Comparison of ENCODE assay signal across 35 cellular contexts in the genomic region with DNA sequence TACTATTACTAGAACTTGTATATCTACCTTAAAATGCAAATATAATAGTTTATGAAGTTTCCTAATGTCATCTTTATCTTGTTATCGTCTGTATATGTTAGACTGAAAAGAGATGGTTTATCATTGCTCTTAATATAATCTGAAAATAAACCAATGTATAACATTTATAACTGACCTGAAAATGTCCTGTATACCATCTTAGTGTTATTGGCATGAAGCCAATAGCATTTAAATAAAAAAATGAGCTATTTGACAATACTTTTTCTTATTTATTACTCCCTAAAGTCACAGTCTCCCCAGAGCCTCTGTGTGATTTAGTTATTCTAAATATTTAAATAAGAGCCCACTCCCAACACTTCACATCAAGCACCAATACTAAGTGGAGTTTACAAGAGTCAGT. TPM values are rescaled to one million over a fixed set of nuclear protein-coding genes. Genes with fewer than 3 reads are reported as not detected.
"Had no signal": no experiment of that assay in that cellular context is flagged by ENCODE, and none has a peak within 500 bp of the region (broad histone marks: within the 10 kb centered on the region; RNA-seq: fewer than 3 reads in every experiment).

No MANE protein-coding gene starts in this region.

- H3K27me3 ChIP-seq: adrenal gland, body of pancreas, brain microvascular endothelial cell, breast epithelium had no signal

- FAIRE-seq: astrocyte, TTC549 had no signal

- H3K4me3 ChIP-seq: adrenal gland, body of pancreas, breast epithelium had no signal

- H3K4me1 ChIP-seq: adrenal gland, body of pancreas, breast epithelium had no signal

- DNase-seq: activated B cell treated with CpG ODN at 0.5 μM for 24 hours; activated CD4-positive, alpha-beta memory T cell treated with anti-CD3 and anti-CD28 coated beads for 36 hours; activated CD4-positive, alpha-beta T cell treated with anti-CD3 and anti-CD28 coated beads for 4 hours; activated CD4-positive, alpha-beta T cell treated with anti-CD3 and anti-CD28 coated beads, Interleukin-2, amount 10 ng/mL, durations not matched to agents 24 days and 14 days; activated CD4-positive, alpha-beta T cell treated with anti-CD3 and anti-CD28 coated beads, Interleukin-2, amount 50 U/mL, for 1 hour; activated CD4-positive, alpha-beta T cell treated with anti-CD3 and anti-CD28 coated beads, Interleukin-2, amount 50 U/mL, for 4 hours; activated CD4-positive, CD25-positive, alpha-beta regulatory T cell treated with anti-CD3 and anti-CD28 coated beads, Interleukin-2, amount 50 U/mL, for 72 hours; activated CD8-positive, alpha-beta memory T cell treated with anti-CD3 and anti-CD28 coated beads, Interleukin-2, amount 50 U/mL, for 4 hours; activated CD8-positive, alpha-beta T cell treated with anti-CD3 and anti-CD28 coated beads for 36 hours; activated effector memory CD4-positive, alpha-beta T cell treated with anti-CD3 and anti-CD28 coated beads, Interleukin-2, amount 50 U/mL, for 16 hours; activated gamma-delta T cell treated with Interleukin-2 at 50 U/mL for 16 hours; activated naive CD4-positive, alpha-beta T cell; activated naive CD4-positive, alpha-beta T cell treated with anti-CD3 and anti-CD28 coated beads for 36 hours; activated naive CD4-positive, alpha-beta T cell treated with anti-CD3 and anti-CD28 coated beads, Interleukin-2, amount 50 U/mL, for 16 hours; activated naive CD8-positive, alpha-beta T cell treated with anti-CD3 and anti-CD28 coated beads for 36 hours; activated T-cell treated with anti-CD3 and anti-CD28 coated beads for 4 hours; activated T-cell treated with anti-CD3 and anti-CD28 coated beads, Interleukin-2, amount 50 U/mL, for 1 hour; activated T-cell treated with anti-CD3 and anti-CD28 coated beads, Interleukin-2, amount 50 U/mL, for 4 hours; activated T-cell treated with anti-CD3 and anti-CD28 coated beads, Interleukin-2, amount 50 U/mL, for 72 hours; adrenal gland; amniotic stem cell; aorta; body of pancreas; brain microvascular endothelial cell; central memory CD4-positive, alpha-beta T cell; T-helper 2 cell; T-helper 9 cell had no signal

- H3K9me3 ChIP-seq: adrenal gland, body of pancreas, breast epithelium had no signal

- H3K27ac ChIP-seq: adrenal gland, body of pancreas, brain microvascular endothelial cell, breast epithelium, VCaP had no signal

- H3K36me3 ChIP-seq: adrenal gland, brain microvascular endothelial cell, breast epithelium had no signal

- ATAC-seq: activated CD8-positive, alpha-beta T cell treated with anti-CD3 and anti-CD28 coated beads for 36 hours; activated naive CD4-positive, alpha-beta T cell treated with anti-CD3 and anti-CD28 coated beads, Interleukin-2, amount 50 U/mL, for 72 hours; activated T-cell treated with anti-CD3 and anti-CD28 coated beads, Interleukin-2, amount 50 U/mL, for 4 hours; activated T-cell treated with anti-CD3 and anti-CD28 coated beads, Interleukin-2, amount 50 U/mL, for 72 hours; activated T-helper 17 cell treated with anti-CD3 and anti-CD28 coated beads, Interleukin-2, amount 50 U/mL, for 72 hours; body of pancreas had no signal

RNA-seq across cellular contexts. Expression of gene VWC2L, which starts 1.8 kb away (rescaled TPM):
- total RNA-seq: activated B cell treated with CpG ODN at 0.5 μM for 24 hours; activated CD4-positive, alpha-beta memory T cell treated with anti-CD3 and anti-CD28 coated beads for 36 hours; activated CD4-positive, alpha-beta T cell treated with anti-CD3 and anti-CD28 coated beads, Interleukin-2, amount 10 ng/mL, durations not matched to agents 24 days and 14 days; activated CD8-positive, alpha-beta memory T cell treated with anti-CD3 and anti-CD28 coated beads for 36 hours; activated CD8-positive, alpha-beta T cell treated with anti-CD3 and anti-CD28 coated beads for 36 hours; activated naive CD4-positive, alpha-beta T cell treated with anti-CD3 and anti-CD28 coated beads for 36 hours; activated naive CD4-positive, alpha-beta T cell treated with anti-CD3 and anti-CD28 coated beads, Interleukin-2, amount 50 U/mL, for 72 hours; activated naive CD8-positive, alpha-beta T cell treated with anti-CD3 and anti-CD28 coated beads for 36 hours; activated T-cell treated with anti-CD3 and anti-CD28 coated beads, Interleukin-2, amount 50 U/mL, for 4 hours; activated T-cell treated with anti-CD3 and anti-CD28 coated beads, Interleukin-2, amount 50 U/mL, for 72 hours; activated T-helper 1 cell treated with anti-CD3 and anti-CD28 coated beads, Interleukin-12 subunit alpha, Interleukin-12 subunit beta, Interleukin-2, Interleukin-4 antibody, amounts not matched to agents 30 ng/mL and 10 ng/mL and 1 ng/mL, durations not matched to agents 14 hours and 24 hours and 36 hours; activated T-helper 17 cell treated with anti-CD3 and anti-CD28 coated beads, Interleukin-2, amount 50 U/mL, for 72 hours; aorta; astrocyte; body of pancreas had no signal
- polyA plus RNA-seq: adrenal gland, aorta had no signal
